Comparison of ENCODE assay signal across 1 cellular context in the genomic region with DNA sequence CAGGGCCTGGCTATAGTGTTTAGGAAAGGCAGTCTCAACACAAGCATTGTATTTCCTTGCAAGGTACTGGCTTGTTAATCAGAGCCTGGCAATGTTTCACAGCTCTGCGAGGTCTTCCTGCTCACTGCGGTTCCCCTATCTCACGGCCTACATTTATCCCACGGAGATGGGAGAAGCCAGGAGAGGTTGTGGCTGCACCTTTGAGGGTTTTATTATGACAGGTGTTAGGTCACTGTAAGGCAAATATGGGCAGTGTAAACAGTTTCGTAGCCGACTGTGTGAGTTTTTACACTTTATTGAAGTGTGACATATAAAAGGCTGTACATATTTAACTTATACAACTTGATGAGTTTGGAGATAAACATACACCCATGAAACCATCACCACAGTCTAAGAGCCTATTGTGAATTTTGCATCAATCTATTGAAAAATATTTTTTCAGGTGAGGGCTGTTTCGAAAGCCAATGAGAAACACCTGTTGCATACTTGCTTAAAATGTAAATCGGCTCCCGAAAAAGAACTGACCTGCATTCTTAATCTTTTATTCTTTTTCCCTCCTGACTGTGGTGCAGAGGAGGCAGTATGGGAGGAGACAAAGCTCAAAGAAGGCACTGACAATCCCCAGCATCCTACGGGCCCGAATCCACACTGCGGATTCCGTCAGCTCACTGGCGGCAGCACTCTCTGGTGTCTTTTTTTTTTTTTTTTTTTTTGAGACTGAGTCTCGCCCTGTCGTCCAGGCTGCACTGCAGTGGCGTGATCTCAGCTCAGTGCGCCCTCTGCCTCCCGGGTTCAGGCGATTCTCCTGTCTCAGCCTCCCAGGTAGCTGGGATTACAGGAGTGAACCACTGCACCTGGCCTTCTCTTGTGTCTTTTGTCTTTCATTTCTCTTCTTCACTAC.
TF ChIP-seq lines count a peak whose summit lies in the region.

No MANE protein-coding gene starts in this region.

TF ChIP-seq in WTC11, 78 proteins besides CTCF, POLR2A, EP300 and RAD21 (continued from another document):
- TF ChIP-seq HMGXB4 (CRISPR knock-in tag; IDR thresholded peaks at IDR 0.05) = no peak
- TF ChIP-seq E2F4 (CRISPR knock-in tag; IDR thresholded peaks at IDR 0.05; ENCODE audit: borderline replicate concordance, low read depth) = no peak
- TF ChIP-seq ZNF219 (CRISPR knock-in tag; IDR thresholded peaks at IDR 0.05; ENCODE audit: borderline replicate concordance) = no peak
- TF ChIP-seq, protein P1, sequence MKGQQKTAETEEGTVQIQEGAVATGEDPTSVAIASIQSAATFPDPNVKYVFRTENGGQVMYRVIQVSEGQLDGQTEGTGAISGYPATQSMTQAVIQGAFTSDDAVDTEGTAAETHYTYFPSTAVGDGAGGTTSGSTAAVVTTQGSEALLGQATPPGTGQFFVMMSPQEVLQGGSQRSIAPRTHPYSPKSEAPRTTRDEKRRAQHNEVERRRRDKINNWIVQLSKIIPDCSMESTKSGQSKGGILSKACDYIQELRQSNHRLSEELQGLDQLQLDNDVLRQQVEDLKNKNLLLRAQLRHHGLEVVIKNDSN (CRISPR knock-in tag; IDR thresholded peaks at IDR 0.05) = no peak
- TF ChIP-seq ZNF317 (CRISPR knock-in tag; IDR thresholded peaks at IDR 0.05; ENCODE audit: borderline replicate concordance, low read depth) = no peak
- TF ChIP-seq ZNF232 (CRISPR knock-in tag; IDR thresholded peaks at IDR 0.05) = no peak
